In genomic region chr2:223944166-223944703, GRCh38 we compare ENCODE assay signal across 8 cellular contexts.
DNase-seq lines count a peak whose midpoint lies in the region; ATAC-seq and TF ChIP-seq lines count a peak whose summit lies in the region.

No MANE protein-coding gene starts in this region.

- no peaks in the 10 kb centered on the region for H3K9me2 ChIP-seq in SU-DHL-6 (replicated peaks; ENCODE audit: insufficient read depth, low read length)

- peaks cover 39 to 47% of the 10 kb centered on the region in 2 donors for H3K4me1 Mint-ChIP-seq in stimulated activated naive B cell treated with anti-CD40 and anti-IgM and Interleukin-4, amounts not matched to agents 10 μg/mL and 1 μg/mL and 100 μg/mL, for 72 hours

- H3K36me3 Mint-ChIP-seq in stimulated activated naive B cell treated with anti-CD40 and anti-IgM and Interleukin-4, amounts not matched to agents 10 μg/mL and 1 μg/mL and 100 μg/mL, for 72 hours: peaks cover 27 to 29% of the 10 kb centered on the region in 2 donors

- no peak for TF ChIP-seq CTCF in SU-DHL-6 (IDR thresholded peaks at IDR 0.05; ENCODE audit: insufficient read depth, low read length, poor library complexity, severe bottlenecking)

- peaks cover 23% of the 10 kb centered on the region; the same call in 1 of the 2 replicates for H3K36me3 ChIP-seq in BLaER1
- H3K36me3 ChIP-seq in SU-DHL-6 (ENCODE audit: low read length): no peaks in the 10 kb centered on the region

- H3K27me3 ChIP-seq in BLaER1 (no peaks in the 10 kb centered on the region), SU-DHL-6 (ENCODE audit: low read length) (no peaks in the 10 kb centered on the region)

- peak overlapping the region; percentile 97 for H3K27ac Mint-ChIP-seq in stimulated activated naive B cell treated with anti-CD40 and anti-IgM and Interleukin-4, amounts not matched to agents 10 μg/mL and 1 μg/mL and 100 μg/mL, for 72 hours

- peak overlapping the region; percentile 95 for H2AFZ ChIP-seq in SU-DHL-6 (ENCODE audit: low read depth, low read length, severe bottlenecking)

- H3K4me2 ChIP-seq in BLaER1 (peak overlapping the region; percentile 92), SU-DHL-6 (ENCODE audit: low read depth, low read length, poor library complexity, severe bottlenecking) (peak overlapping the region; percentile 73)

- H3K9me3 ChIP-seq in BLaER1 (peaks cover 23% of the 10 kb centered on the region), SU-DHL-6 (ENCODE audit: insufficient read depth, low read length) (no peaks in the 10 kb centered on the region)

- H3K4me3 ChIP-seq in BLaER1 (peak overlapping the region; percentile 99), SU-DHL-6 (ENCODE audit: insufficient read depth, low read length, poor library complexity, severe bottlenecking) (peak overlapping the region; percentile 80)

- no peaks in the 10 kb centered on the region for H3K79me2 ChIP-seq in SU-DHL-6 (ENCODE audit: insufficient read depth, low read length)

- peaks cover 27% of the 10 kb centered on the region for H3K4me1 ChIP-seq in BLaER1

- H3F3A ChIP-seq in SU-DHL-6 (ENCODE audit: insufficient read depth): no peaks in the 10 kb centered on the region

- H3K9me3 Mint-ChIP-seq in stimulated activated naive B cell treated with anti-CD40 and anti-IgM and Interleukin-4, amounts not matched to agents 10 μg/mL and 1 μg/mL and 100 μg/mL, for 72 hours: peaks cover 7 to 13% of the 10 kb centered on the region in 2 donors

- H3K27me3 Mint-ChIP-seq in stimulated activated naive B cell treated with anti-CD40 and anti-IgM and Interleukin-4, amounts not matched to agents 10 μg/mL and 1 μg/mL and 100 μg/mL, for 72 hours: no peaks in the 10 kb centered on the region

- H3K9ac ChIP-seq in BLaER1 (peak overlapping the region; percentile 94), SU-DHL-6 (ENCODE audit: low read length) (peak overlapping the region; percentile 70)

- H3K27ac ChIP-seq in BLaER1 (peak overlapping the region; percentile 91), SU-DHL-6 (ENCODE audit: low read depth, low read length) (no peak overlapping the region), cingulate gyrus (ENCODE audit: low read depth, low read length) (peak overlapping the region; percentile 69)

- H3K4me3 Mint-ChIP-seq in stimulated activated naive B cell treated with anti-CD40 and anti-IgM and Interleukin-4, amounts not matched to agents 10 μg/mL and 1 μg/mL and 100 μg/mL, for 72 hours: peak overlapping the region; percentile 95 to 100

- H4K20me1 ChIP-seq in BLaER1 (peaks cover 17% of the 10 kb centered on the region; the same call in 1 of the 2 replicates), SU-DHL-6 (ENCODE audit: low read depth, low read length) (no peaks in the 10 kb centered on the region)

- peak; percentile 76 for DNase-seq in left kidney (ENCODE audit: low read depth, low spot score)
- peak; percentile 15 for DNase-seq in stimulated activated naive B cell treated with anti-CD40 and anti-IgM and Interleukin-4, amounts not matched to agents 10 μg/mL and 1 μg/mL and 100 μg/mL, for 72 hours
- no peak for DNase-seq in NCI-H2107 treated with DMSO at 0.1 percent for 48 hours (lab: John Stamatoyannopoulos, UW; ENCODE audit: unreplicated experiment)

- peak; percentile 15 for ATAC-seq in GM21619 (IDR thresholded peaks at IDR 0.05; ENCODE audit: unreplicated experiment)
- peak; percentile 24 to 25 for ATAC-seq in stimulated activated naive B cell treated with anti-CD40 and anti-IgM and Interleukin-4, amounts not matched to agents 10 μg/mL and 1 μg/mL and 100 μg/mL, for 72 hours (replicated peaks)
- no peak for ATAC-seq in HG02852 (IDR thresholded peaks at IDR 0.05; ENCODE audit: unreplicated experiment)
